Comparison of ENCODE assay signal across 11 cellular contexts in genomic region chr7:1197997-1198632, GRCh38. TPM values are rescaled to one million over a fixed set of nuclear protein-coding genes. Genes with fewer than 3 reads are reported as not detected.
DNase-seq lines count a peak whose midpoint lies in the region; ATAC-seq and TF ChIP-seq lines count a peak whose summit lies in the region.
"Had no signal": no experiment of that assay in that cellular context is flagged by ENCODE, and none has a peak within 500 bp of the region (broad histone marks: within the 10 kb centered on the region; RNA-seq: fewer than 3 reads in every experiment).

No MANE protein-coding gene starts in this region.

- in situ Hi-C loops in mammary epithelial cell (cut with MboI; ENCODE audit: low sequenced_read_pairs in 2 of 2) = loop anchor here in 1 of 2 donors (25.0 kb wide), 1 partner anchor 264 kb away; the partner anchor contains the start of gene MICALL2

- no peaks in the 10 kb centered on the region for H3K79me2 ChIP-seq in mammary epithelial cell (ENCODE audit: insufficient read depth, low read length)

- no peaks in the 10 kb centered on the region for H3K36me3 Mint-ChIP-seq in nephron (ENCODE audit: low read depth)
- H3K36me3 Mint-ChIP-seq in activated CD8-positive, alpha-beta memory T cell treated with anti-CD3 and anti-CD28 coated beads, Interleukin-2, amount 10 ng/mL, durations not matched to agents 7 days and 5 days = no peaks in the 10 kb centered on the region

- peak overlapping the region; percentile 31 to 44 (median 44) for H3K27ac Mint-ChIP-seq in nephron
- no peak overlapping the region for H3K27ac Mint-ChIP-seq in activated CD8-positive, alpha-beta memory T cell treated with anti-CD3 and anti-CD28 coated beads, Interleukin-2, amount 10 ng/mL, durations not matched to agents 7 days and 5 days

- H3K9ac ChIP-seq in mammary epithelial cell (ENCODE audit: insufficient read depth, low read length) = no peak overlapping the region

- dilution Hi-C loops in mammary epithelial cell (cut with HindIII; ENCODE audit: low sequenced_read_pairs) = no loop called here

- H3K27me3 ChIP-seq in mammary epithelial cell (ENCODE audit: insufficient read depth, low read length) = peaks cover 3% of the 10 kb centered on the region

- no peak overlapping the region for H3K4me3 Mint-ChIP-seq in nephron
- H3K4me3 Mint-ChIP-seq in activated CD8-positive, alpha-beta memory T cell treated with anti-CD3 and anti-CD28 coated beads, Interleukin-2, amount 10 ng/mL, durations not matched to agents 7 days and 5 days = no peak overlapping the region

- intact Hi-C loops in mammary epithelial cell (cut with micrococcal nuclease) = no loop called here

- H3K4me3 ChIP-seq in NB4 (ENCODE audit: low read depth, low read length) = no peak overlapping the region
- no peak overlapping the region for H3K4me3 ChIP-seq in mammary epithelial cell (replicated peaks in 1 of 3; ENCODE audit: insufficient read depth in 1 of 3, low read depth in 2 of 3, low read length in 3 of 3)

- CTCF ChIA-PET in mammary epithelial cell (lab: Charles Lee; ENCODE audit: low non-redundant PET) = interaction anchor here (0.7 kb wide), 1 partner anchor 997 kb away, joined by 3 read pairs; no protein-coding TSS in a partner anchor
- CTCF ChIA-PET in activated CD8-positive, alpha-beta memory T cell treated with anti-CD3 and anti-CD28 coated beads, Interleukin-2, amount 10 ng/mL, durations not matched to agents 7 days and 5 days (lab: Charles Lee) = interaction anchor here (1.2 kb wide), 1 partner anchor 15 kb away, joined by 3 read pairs; no protein-coding TSS in a partner anchor

- ATAC-seq in activated CD8-positive, alpha-beta memory T cell treated with anti-CD3 and anti-CD28 coated beads, Interleukin-2, amount 10 ng/mL, durations not matched to agents 7 days and 5 days = no peak
- no peak for ATAC-seq in GM18519 (IDR thresholded peaks at IDR 0.05; ENCODE audit: low FRiP score, unreplicated experiment)
- ATAC-seq in HG03280 (IDR thresholded peaks at IDR 0.05; ENCODE audit: unreplicated experiment) = no peak

- no peaks in the 10 kb centered on the region for H4K20me1 ChIP-seq in mammary epithelial cell (ENCODE audit: insufficient read depth, low read length)

- no peak overlapping the region for H2AFZ ChIP-seq in mammary epithelial cell (ENCODE audit: low read depth, low read length)

- BruUV-seq in mammary epithelial cell (replicated peaks; lab: Mats Ljungman, UMichigan) = no TSS peak

- H3K27me3 Mint-ChIP-seq in nephron (ENCODE audit: low read depth) = peaks cover 46% of the 10 kb centered on the region
- peaks cover 14% of the 10 kb centered on the region for H3K27me3 Mint-ChIP-seq in activated CD8-positive, alpha-beta memory T cell treated with anti-CD3 and anti-CD28 coated beads, Interleukin-2, amount 10 ng/mL, durations not matched to agents 7 days and 5 days

- 20% methylated on average over 15 of the region's 15 CpGs for WGBS in mammary epithelial cell (ENCODE audit: low coverage, missing lambda C conversion rate)

- TF ChIP-seq POLR2A in NB4 (IDR thresholded peaks at IDR 0.05; ENCODE audit: extremely low read depth, insufficient read length) = no peak

- H3K9me3 ChIP-seq in mammary epithelial cell (replicated peaks; ENCODE audit: insufficient read depth, low read length) = no peaks in the 10 kb centered on the region

- peak; percentile 50 for DNase-seq in Daoy (ENCODE audit: low read depth)
- DNase-seq in NB4 (ENCODE audit: low read depth) = peak; percentile 52
- peak; percentile 30 for DNase-seq in mammary epithelial cell
- DNase-seq in activated CD8-positive, alpha-beta memory T cell treated with anti-CD3 and anti-CD28 coated beads, Interleukin-2, amount 10 ng/mL, durations not matched to agents 7 days and 5 days = no peak
- no peak for DNase-seq in hippocampal formation (lab: John Stamatoyannopoulos, UW)
- DNase-seq: COR-L47, NCI-H187, OCI-M1 had no signal

- no peak overlapping the region for H3K4me2 ChIP-seq in mammary epithelial cell (ENCODE audit: insufficient read depth, low read depth, low read length)

- H3K4me1 Mint-ChIP-seq in nephron = peaks cover 15% of the 10 kb centered on the region
- peaks cover 4% of the 10 kb centered on the region for H3K4me1 Mint-ChIP-seq in activated CD8-positive, alpha-beta memory T cell treated with anti-CD3 and anti-CD28 coated beads, Interleukin-2, amount 10 ng/mL, durations not matched to agents 7 days and 5 days

- H3K4me1 ChIP-seq in mammary epithelial cell (ENCODE audit: insufficient read depth, low read length) = no peaks in the 10 kb centered on the region

- H3K9me3 Mint-ChIP-seq in nephron = no peaks in the 10 kb centered on the region
- no peaks in the 10 kb centered on the region for H3K9me3 Mint-ChIP-seq in activated CD8-positive, alpha-beta memory T cell treated with anti-CD3 and anti-CD28 coated beads, Interleukin-2, amount 10 ng/mL, durations not matched to agents 7 days and 5 days (ENCODE audit: low read depth)

- TF ChIP-seq CTCF in NB4 (IDR thresholded peaks at IDR 0.05; ENCODE audit: low read depth, low read length) = no peak
- no peak for TF ChIP-seq CTCF in mammary epithelial cell (conservative IDR thresholded peaks at IDR 0.05 in 1 of 2, IDR thresholded peaks at IDR 0.05 in 1 of 2; ENCODE audit: extremely low read depth in 1 of 2, insufficient read depth in 1 of 2, low read depth in 1 of 2, low read length in 2 of 2)
- no peak for TF ChIP-seq CTCF in nephron (IDR thresholded peaks at IDR 0.05; ENCODE audit: unreplicated experiment in 3 of 3)

- no peaks in the 10 kb centered on the region for H3K36me3 ChIP-seq in mammary epithelial cell (ENCODE audit: insufficient read depth, low read length)

- no peak overlapping the region for H3K27ac ChIP-seq in mammary epithelial cell (ENCODE audit: insufficient read depth, low read depth, low read length)

RNA-seq across cellular contexts. Expression of gene UNCX, which starts 34.6 kb away (rescaled TPM):
- not detected in 2 replicates for total RNA-seq in Daoy (2014; rRNA removed; shearing (Covaris generic))
- total RNA-seq in mammary epithelial cell = not detected
- not detected for polyA plus RNA-seq in mammary epithelial cell
- not detected for polyA minus RNA-seq in mammary epithelial cell
- total RNA-seq in activated CD8-positive, alpha-beta memory T cell treated with anti-CD3 and anti-CD28 coated beads, Interleukin-2, amount 10 ng/mL, durations not matched to agents 7 days and 5 days = not detected

RNA-seq across cellular contexts. Expression of gene ZFAND2A, which starts 38.1 kb away (rescaled TPM):
- 51.4 and 57.3 TPM in 2 replicates for total RNA-seq in Daoy (2014; rRNA removed; shearing (Covaris generic))
- 10 to 100 TPM; 11.5 to 20.8 TPM for total RNA-seq in mammary epithelial cell
- 24.1 TPM for polyA plus RNA-seq in mammary epithelial cell
- 10.2 TPM for polyA minus RNA-seq in mammary epithelial cell
- 10 to 100 TPM; 23.8 to 23.9 TPM for total RNA-seq in activated CD8-positive, alpha-beta memory T cell treated with anti-CD3 and anti-CD28 coated beads, Interleukin-2, amount 10 ng/mL, durations not matched to agents 7 days and 5 days

Comparison
In these comparisons a context has a peak if more than half of its experiments do, and no peak if none do; other contexts are left out.
1. DNase-seq: peak in Daoy (single experiment), NB4 (single experiment) and mammary epithelial cell (single experiment); none in activated CD8-positive, alpha-beta memory T cell treated with anti-CD3 and anti-CD28 coated beads, Interleukin-2, amount 10 ng/mL, durations not matched to agents 7 days and 5 days (single experiment) and hippocampal formation (0 of 2).